8 cellular contexts compared by ENCODE assay signal in the genomic region with DNA sequence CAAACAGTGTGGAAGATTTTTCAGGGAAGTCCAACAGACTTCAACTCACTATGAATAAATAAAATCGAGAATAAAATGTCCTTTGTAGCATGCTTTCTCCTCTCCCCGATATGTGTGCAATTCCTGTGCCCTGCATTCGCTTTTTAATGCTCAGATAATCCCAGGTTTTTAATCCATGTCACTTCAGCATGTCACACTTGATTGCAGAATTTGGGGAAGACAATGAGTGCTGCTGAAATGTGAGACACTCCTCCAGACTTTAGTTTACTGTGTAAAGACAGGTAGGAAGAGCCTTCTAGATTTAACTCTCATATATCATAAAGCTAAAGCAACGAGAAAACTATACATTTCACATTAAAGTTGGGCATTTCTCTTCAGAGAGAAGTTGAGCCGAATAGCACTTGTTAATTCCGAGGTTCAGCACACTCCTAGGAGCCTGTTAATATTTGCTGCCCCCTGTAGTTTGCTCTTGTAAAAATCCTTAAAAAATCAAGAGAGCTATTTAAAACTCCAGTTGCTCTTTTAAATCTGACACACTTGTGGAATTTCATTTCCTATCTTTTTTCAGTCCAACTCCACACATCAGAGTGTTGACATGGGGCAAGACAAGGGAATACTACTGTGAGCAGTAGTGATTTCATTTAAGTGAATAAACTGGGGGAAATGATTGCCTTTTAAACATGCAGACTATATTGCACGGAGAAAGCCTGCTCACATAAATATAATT.
DNase-seq lines count a peak whose midpoint lies in the region; ATAC-seq and TF ChIP-seq lines count a peak whose summit lies in the region.

No MANE protein-coding gene starts in this region.

- no peak overlapping the region for H3K27ac Mint-ChIP-seq in natural killer cell
- H3K27ac Mint-ChIP-seq in natural killer cell treated with Interleukin-12 subunit alpha and Interleukin-12 subunit beta and Interleukin-15 and Interleukin-18, amount 100 ng/mL, for 72 hours = no peak overlapping the region

- DNase-seq in natural killer cell (no peak), NCI-H526 treated with DMSO at 0.1 percent for 48 hours (lab: John Stamatoyannopoulos, UW) (peak; percentile 57), dermis microvascular lymphatic vessel endothelial cell (ENCODE audit: low read depth in 2 of 2) (peak; percentile 9 to 53), mesenchymal stem cell (peak; percentile 50), activated T-cell treated with anti-CD3 and anti-CD28 coated beads for 4 hours (no peak), HuH-7.5 (ENCODE audit: low spot score) (no peak)
- DNase-seq in natural killer cell treated with Interleukin-12 subunit alpha and Interleukin-12 subunit beta and Interleukin-15 and Interleukin-18, amount 100 ng/mL, for 72 hours (ENCODE audit: low spot score) = no peak

- H4K91ac ChIP-seq in mesenchymal stem cell (ENCODE audit: low read length) = no peak overlapping the region

- H3K27me3 ChIP-seq in mesenchymal stem cell (ENCODE audit: control insufficient read depth in 1 of 2, insufficient read depth in 1 of 2, low read length in 2 of 2) = no peaks in the 10 kb centered on the region

- peak; percentile 2 for TF ChIP-seq CTCF in natural killer cell (IDR thresholded peaks at IDR 0.05)

- no peak overlapping the region for H4K8ac ChIP-seq in mesenchymal stem cell (ENCODE audit: low read length)

- no peaks in the 10 kb centered on the region for H3K4me1 Mint-ChIP-seq in natural killer cell
- no peaks in the 10 kb centered on the region for H3K4me1 Mint-ChIP-seq in natural killer cell treated with Interleukin-12 subunit alpha and Interleukin-12 subunit beta and Interleukin-15 and Interleukin-18, amount 100 ng/mL, for 72 hours (ENCODE audit: low read depth in 2 of 2)

- no peak overlapping the region for H2AK5ac ChIP-seq in mesenchymal stem cell (ENCODE audit: low read length, severe bottlenecking)

- no peak overlapping the region for H2BK15ac ChIP-seq in mesenchymal stem cell (ENCODE audit: low read depth, poor library complexity, severe bottlenecking)

- H3K36me3 ChIP-seq in mesenchymal stem cell (ENCODE audit: control insufficient read depth in 1 of 2, insufficient read depth in 2 of 2, low read depth in 1 of 2, low read length in 2 of 2) = no peaks in the 10 kb centered on the region

- no peak overlapping the region for H2BK5ac ChIP-seq in mesenchymal stem cell (ENCODE audit: low read depth, low read length, poor library complexity, severe bottlenecking)

- H3K27ac ChIP-seq in mesenchymal stem cell (ENCODE audit: low read length, poor library complexity, severe bottlenecking) = no peak overlapping the region

- H2BK12ac ChIP-seq in mesenchymal stem cell (ENCODE audit: low read length in 2 of 2) = no peak overlapping the region

- H3K4me3 ChIP-seq in mesenchymal stem cell (ENCODE audit: insufficient read depth in 1 of 2, low read depth in 1 of 2, low read length in 2 of 2) = no peak overlapping the region

- ATAC-seq in natural killer cell = no peak
- ATAC-seq in natural killer cell treated with Interleukin-12 subunit alpha and Interleukin-12 subunit beta and Interleukin-15 and Interleukin-18, amount 100 ng/mL, for 72 hours = no peak
- no peak for ATAC-seq in HG02759 (IDR thresholded peaks at IDR 0.05; ENCODE audit: unreplicated experiment)

- no peak overlapping the region for H3K4ac ChIP-seq in mesenchymal stem cell (ENCODE audit: low read depth in 1 of 2, low read length in 2 of 2)

- WGBS in mesenchymal stem cell = 37% methylated on average over 6 of the region's 7 CpGs

- no peak overlapping the region for H2BK120ac ChIP-seq in mesenchymal stem cell (ENCODE audit: low read depth, low read length)

- peak overlapping the region; percentile 39 for H3K9ac ChIP-seq in mesenchymal stem cell (ENCODE audit: low read length)

- intact Hi-C loops in natural killer cell (cut with micrococcal nuclease) = no loop called here

- H3K27me3 Mint-ChIP-seq in natural killer cell (ENCODE audit: low read depth in 2 of 2) = no peaks in the 10 kb centered on the region
- peaks cover 0 to 2% of the 10 kb centered on the region in 2 donors for H3K27me3 Mint-ChIP-seq in natural killer cell treated with Interleukin-12 subunit alpha and Interleukin-12 subunit beta and Interleukin-15 and Interleukin-18, amount 100 ng/mL, for 72 hours

- H3K79me1 ChIP-seq in mesenchymal stem cell (replicated peaks; ENCODE audit: low read length, poor library complexity, severe bottlenecking) = no peaks in the 10 kb centered on the region

- no peak overlapping the region for H3K23ac ChIP-seq in mesenchymal stem cell (ENCODE audit: low read length in 2 of 2)

- no peaks in the 10 kb centered on the region for H3K4me1 ChIP-seq in mesenchymal stem cell (ENCODE audit: control insufficient read depth, insufficient read depth, low read depth, low read length)

- H3K36me3 Mint-ChIP-seq in natural killer cell = no peaks in the 10 kb centered on the region
- H3K36me3 Mint-ChIP-seq in natural killer cell treated with Interleukin-12 subunit alpha and Interleukin-12 subunit beta and Interleukin-15 and Interleukin-18, amount 100 ng/mL, for 72 hours = no peaks in the 10 kb centered on the region

- no peak overlapping the region for H2AFZ ChIP-seq in mesenchymal stem cell (ENCODE audit: low read depth, low read length)

- no peak overlapping the region for H3K14ac ChIP-seq in mesenchymal stem cell (ENCODE audit: low read length in 2 of 2)

- no peak overlapping the region for H3K18ac ChIP-seq in mesenchymal stem cell (ENCODE audit: low read depth in 1 of 2, low read length in 2 of 2)

- H3K4me2 ChIP-seq in mesenchymal stem cell (ENCODE audit: low read length, poor library complexity, severe bottlenecking) = no peak overlapping the region

- H3K4me3 Mint-ChIP-seq in natural killer cell = no peak overlapping the region
- no peak overlapping the region for H3K4me3 Mint-ChIP-seq in natural killer cell treated with Interleukin-12 subunit alpha and Interleukin-12 subunit beta and Interleukin-15 and Interleukin-18, amount 100 ng/mL, for 72 hours

- no peaks in the 10 kb centered on the region for H3K9me3 Mint-ChIP-seq in natural killer cell
- H3K9me3 Mint-ChIP-seq in natural killer cell treated with Interleukin-12 subunit alpha and Interleukin-12 subunit beta and Interleukin-15 and Interleukin-18, amount 100 ng/mL, for 72 hours = no peaks in the 10 kb centered on the region

- H3K9me3 ChIP-seq in mesenchymal stem cell (ENCODE audit: control insufficient read depth, low read length) = no peaks in the 10 kb centered on the region

Comparison
In these comparisons a context has a peak if more than half of its experiments do, and no peak if none do; other contexts are left out.
1. DNase-seq: peak in NCI-H526 treated with DMSO at 0.1 percent for 48 hours (single experiment), dermis microvascular lymphatic vessel endothelial cell (2 of 2) and mesenchymal stem cell (single experiment); none in natural killer cell (single experiment), natural killer cell treated with Interleukin-12 subunit alpha and Interleukin-12 subunit beta and Interleukin-15 and Interleukin-18, amount 100 ng/mL, for 72 hours (single experiment), activated T-cell treated with anti-CD3 and anti-CD28 coated beads for 4 hours (single experiment) and HuH-7.5 (single experiment).